2 cellular contexts compared by ENCODE assay signal in the genomic region with DNA sequence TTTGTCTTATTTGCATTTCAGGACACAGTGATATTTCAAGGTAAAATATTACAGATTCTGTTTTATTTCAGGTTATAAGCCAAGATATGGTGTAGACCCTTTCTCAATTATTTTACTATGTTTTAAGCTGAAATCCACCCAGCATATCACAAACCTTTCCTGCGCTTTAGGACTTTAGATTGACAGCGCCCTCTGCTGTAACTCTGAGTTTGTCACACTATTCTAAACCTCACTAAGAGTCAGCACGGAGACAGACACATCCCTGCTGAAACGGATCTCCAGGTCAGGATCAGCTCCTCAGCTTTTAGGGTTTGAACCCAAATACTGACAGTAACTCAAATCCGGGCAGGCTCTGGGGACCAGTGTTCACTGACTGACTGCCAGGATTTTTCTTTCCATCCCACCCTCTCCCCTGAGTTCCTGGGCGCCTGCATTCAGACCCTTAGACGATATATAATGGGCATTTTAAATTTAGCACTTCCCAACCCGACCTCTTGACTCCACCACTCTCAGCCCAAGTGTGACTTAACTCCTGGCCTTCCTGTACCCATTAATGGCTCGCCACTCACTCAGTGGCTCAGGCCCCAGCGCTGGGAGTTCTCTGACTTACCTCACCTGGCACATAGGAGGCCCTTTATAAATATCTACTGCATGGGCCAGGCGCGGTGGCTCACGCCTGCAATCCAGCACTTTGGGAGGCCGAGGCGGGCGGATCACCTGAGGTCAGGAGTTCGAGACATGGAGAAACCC.
TF ChIP-seq lines count a peak whose summit lies in the region.

No MANE protein-coding gene starts in this region.

TF ChIP-seq in IMR-90, 13 proteins besides CTCF, POLR2A, EP300 and RAD21:
- TF ChIP-seq SMC3 (IDR thresholded peaks at IDR 0.05; ENCODE audit: low read depth, low read length) (peak; percentile 81), RCOR1 (IDR thresholded peaks at IDR 0.05; ENCODE audit: insufficient replicate concordance, low read length) (no peak), BHLHE40 (IDR thresholded peaks at IDR 0.05; ENCODE audit: low read depth, low read length) (no peak)

TF ChIP-seq in liver, 16 proteins besides CTCF, POLR2A, EP300 and RAD21:
- no peak for TF ChIP-seq FOXA1 (IDR thresholded peaks at IDR 0.05)
- TF ChIP-seq EGR1 (IDR thresholded peaks at IDR 0.05; ENCODE audit: low read depth in 2 of 2), result no peak
- TF ChIP-seq, protein P1, sequence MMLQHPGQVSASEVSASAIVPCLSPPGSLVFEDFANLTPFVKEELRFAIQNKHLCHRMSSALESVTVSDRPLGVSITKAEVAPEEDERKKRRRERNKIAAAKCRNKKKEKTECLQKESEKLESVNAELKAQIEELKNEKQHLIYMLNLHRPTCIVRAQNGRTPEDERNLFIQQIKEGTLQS (IDR thresholded peaks at IDR 0.05), result no peak
- TF ChIP-seq FOXA2 (IDR thresholded peaks at IDR 0.05), result no peak
- TF ChIP-seq TAF1 (conservative IDR thresholded peaks at IDR 0.05), result no peak
- TF ChIP-seq, protein P2, sequence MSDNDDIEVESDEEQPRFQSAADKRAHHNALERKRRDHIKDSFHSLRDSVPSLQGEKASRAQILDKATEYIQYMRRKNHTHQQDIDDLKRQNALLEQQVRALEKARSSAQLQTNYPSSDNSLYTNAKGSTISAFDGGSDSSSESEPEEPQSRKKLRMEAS (IDR thresholded peaks at IDR 0.05), result no peak
- no peak for TF ChIP-seq RXRA (IDR thresholded peaks at IDR 0.05)
- no peak for TF ChIP-seq JUND (IDR thresholded peaks at IDR 0.05)
- no peak for TF ChIP-seq SP1 (IDR thresholded peaks at IDR 0.05)
- no peak for TF ChIP-seq YY1 (IDR thresholded peaks at IDR 0.05)
- TF ChIP-seq, protein P3, sequence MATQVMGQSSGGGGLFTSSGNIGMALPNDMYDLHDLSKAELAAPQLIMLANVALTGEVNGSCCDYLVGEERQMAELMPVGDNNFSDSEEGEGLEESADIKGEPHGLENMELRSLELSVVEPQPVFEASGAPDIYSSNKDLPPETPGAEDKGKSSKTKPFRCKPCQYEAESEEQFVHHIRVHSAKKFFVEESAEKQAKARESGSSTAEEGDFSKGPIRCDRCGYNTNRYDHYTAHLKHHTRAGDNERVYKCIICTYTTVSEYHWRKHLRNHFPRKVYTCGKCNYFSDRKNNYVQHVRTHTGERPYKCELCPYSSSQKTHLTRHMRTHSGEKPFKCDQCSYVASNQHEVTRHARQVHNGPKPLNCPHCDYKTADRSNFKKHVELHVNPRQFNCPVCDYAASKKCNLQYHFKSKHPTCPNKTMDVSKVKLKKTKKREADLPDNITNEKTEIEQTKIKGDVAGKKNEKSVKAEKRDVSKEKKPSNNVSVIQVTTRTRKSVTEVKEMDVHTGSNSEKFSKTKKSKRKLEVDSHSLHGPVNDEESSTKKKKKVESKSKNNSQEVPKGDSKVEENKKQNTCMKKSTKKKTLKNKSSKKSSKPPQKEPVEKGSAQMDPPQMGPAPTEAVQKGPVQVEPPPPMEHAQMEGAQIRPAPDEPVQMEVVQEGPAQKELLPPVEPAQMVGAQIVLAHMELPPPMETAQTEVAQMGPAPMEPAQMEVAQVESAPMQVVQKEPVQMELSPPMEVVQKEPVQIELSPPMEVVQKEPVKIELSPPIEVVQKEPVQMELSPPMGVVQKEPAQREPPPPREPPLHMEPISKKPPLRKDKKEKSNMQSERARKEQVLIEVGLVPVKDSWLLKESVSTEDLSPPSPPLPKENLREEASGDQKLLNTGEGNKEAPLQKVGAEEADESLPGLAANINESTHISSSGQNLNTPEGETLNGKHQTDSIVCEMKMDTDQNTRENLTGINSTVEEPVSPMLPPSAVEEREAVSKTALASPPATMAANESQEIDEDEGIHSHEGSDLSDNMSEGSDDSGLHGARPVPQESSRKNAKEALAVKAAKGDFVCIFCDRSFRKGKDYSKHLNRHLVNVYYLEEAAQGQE (IDR thresholded peaks at IDR 0.05), result no peak
- TF ChIP-seq, protein P4, sequence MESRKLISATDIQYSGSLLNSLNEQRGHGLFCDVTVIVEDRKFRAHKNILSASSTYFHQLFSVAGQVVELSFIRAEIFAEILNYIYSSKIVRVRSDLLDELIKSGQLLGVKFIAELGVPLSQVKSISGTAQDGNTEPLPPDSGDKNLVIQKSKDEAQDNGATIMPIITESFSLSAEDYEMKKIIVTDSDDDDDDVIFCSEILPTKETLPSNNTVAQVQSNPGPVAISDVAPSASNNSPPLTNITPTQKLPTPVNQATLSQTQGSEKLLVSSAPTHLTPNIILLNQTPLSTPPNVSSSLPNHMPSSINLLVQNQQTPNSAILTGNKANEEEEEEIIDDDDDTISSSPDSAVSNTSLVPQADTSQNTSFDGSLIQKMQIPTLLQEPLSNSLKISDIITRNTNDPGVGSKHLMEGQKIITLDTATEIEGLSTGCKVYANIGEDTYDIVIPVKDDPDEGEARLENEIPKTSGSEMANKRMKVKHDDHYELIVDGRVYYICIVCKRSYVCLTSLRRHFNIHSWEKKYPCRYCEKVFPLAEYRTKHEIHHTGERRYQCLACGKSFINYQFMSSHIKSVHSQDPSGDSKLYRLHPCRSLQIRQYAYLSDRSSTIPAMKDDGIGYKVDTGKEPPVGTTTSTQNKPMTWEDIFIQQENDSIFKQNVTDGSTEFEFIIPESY (IDR thresholded peaks at IDR 0.05), result no peak
- no peak for TF ChIP-seq HNF4G (IDR thresholded peaks at IDR 0.05)
- no peak for TF ChIP-seq NR2F2 (IDR thresholded peaks at IDR 0.05)
